Comparison of ENCODE assay signal across 21 cellular contexts in genomic region chr7:37526623-37527022, GRCh38.
"Had no signal": no experiment of that assay in that cellular context is flagged by ENCODE, and none has a peak within 500 bp of the region (broad histone marks: within the 10 kb centered on the region; RNA-seq: fewer than 3 reads in every experiment).

No MANE protein-coding gene starts in this region.

- H3K9ac ChIP-seq: KMS-11 had no signal

- H3K27me3 ChIP-seq: SJSA1 had no signal

- H3K4me1 ChIP-seq: SJSA1 had no signal

- DNase-seq: Kasumi-1, MM.1S, NCI-H1092 treated with DMSO at 0.1 percent for 48 hours, NCI-H1436, NCI-H187, NCI-H2029, NCI-H2081 treated with DMSO at 0.1 percent for 48 hours, NCI-H2171, NCI-H226, NCI-H446, NCI-H510A, NCI-H524 treated with DMSO at 0.1 percent for 48 hours, NCI-H69, NCI-H774, Right ventricle myocardium superior, RPMI8226, SIG-M5 had no signal

- H3K9me3 ChIP-seq: SJSA1 had no signal

- H3K4me3 ChIP-seq: K562, SJSA1, SK-N-MC had no signal

- H3K27ac ChIP-seq: KMS-11, SJSA1, SK-N-MC had no signal

- H3K4me2 ChIP-seq: KMS-11 had no signal

- H3K36me3 ChIP-seq: SJSA1 had no signal

- ATAC-seq: K562 had no signal
